Comparison of ENCODE assay signal across 8 cellular contexts in genomic region chr1:37926061-37926924, GRCh38. TPM values are rescaled to one million over a fixed set of nuclear protein-coding genes. Genes with fewer than 3 reads are reported as not detected.
DNase-seq lines count a peak whose midpoint lies in the region; ATAC-seq and TF ChIP-seq lines count a peak whose summit lies in the region.
"Had no signal": no experiment of that assay in that cellular context is flagged by ENCODE, and none has a peak within 500 bp of the region (broad histone marks: within the 10 kb centered on the region; RNA-seq: fewer than 3 reads in every experiment).

No MANE protein-coding gene starts in this region.

- peak; percentile 37 for ATAC-seq in GM18858 (IDR thresholded peaks at IDR 0.05; ENCODE audit: unreplicated experiment)

- TF ChIP-seq EP300 in tibial nerve (IDR thresholded peaks at IDR 0.05), result no peak

- H3K27ac ChIP-seq in tibial nerve (peak overlapping the region in 2 of 4 donors; percentile 5 to 32), esophagus squamous epithelium (peak overlapping the region in 2 of 4 donors; percentile 25 to 43)

- DNase-seq in HAP-1 (ENCODE audit: low spot score in 2 of 2) (peak; percentile 35 to 36), osteocyte (ENCODE audit: extremely low spot score, unreplicated experiment) (no peak), tibial nerve (ENCODE audit: low spot score in 2 of 2) (no peak), esophagus squamous epithelium (lab: John Stamatoyannopoulos, UW) (no peak), SHP77 treated with DMSO at 0.1 percent for 48 hours (lab: John Stamatoyannopoulos, UW) (no peak)
- peak; percentile 13 for DNase-seq in activated CD4-positive, alpha-beta memory T cell treated with anti-CD3 and anti-CD28 coated beads for 36 hours
- DNase-seq: retina had no signal

- H3K36me3 ChIP-seq in HAP-1 (replicated peaks) (peaks cover 4% of the 10 kb centered on the region; the same call in 1 of the 2 replicates), tibial nerve (peaks cover 0 to 45% (median 0%) of the 10 kb centered on the region in 3 donors), esophagus squamous epithelium (peaks cover 0 to 12% (median 0%) of the 10 kb centered on the region in 3 donors)

- CTCF ChIA-PET in activated CD4-positive, alpha-beta memory T cell treated with anti-CD3 and anti-CD28 coated beads for 36 hours (lab: Charles Lee), result interaction anchor here (0.6 to 1.2 kb wide), 3 partner anchors 10 to 910 kb away, joined by 3 to 4 read pairs (median 3); no protein-coding TSS in a partner anchor

- intact Hi-C loops in activated CD4-positive, alpha-beta memory T cell treated with anti-CD3 and anti-CD28 coated beads for 36 hours (cut with micrococcal nuclease), result no loop called here
- intact Hi-C loops in esophagus squamous epithelium (cut with DNase I), result no loop called here

- peak overlapping the region; percentile 61 for H3K27ac Mint-ChIP-seq in activated CD4-positive, alpha-beta memory T cell treated with anti-CD3 and anti-CD28 coated beads for 36 hours
- H3K27ac Mint-ChIP-seq in osteocyte (ENCODE audit: unreplicated experiment), result peak overlapping the region; percentile 69

- H3K36me3 Mint-ChIP-seq in activated CD4-positive, alpha-beta memory T cell treated with anti-CD3 and anti-CD28 coated beads for 36 hours, result peaks cover 1% of the 10 kb centered on the region
- H3K36me3 Mint-ChIP-seq in osteocyte (ENCODE audit: unreplicated experiment), result peaks cover 24% of the 10 kb centered on the region

- no peak overlapping the region for H3K4me3 Mint-ChIP-seq in activated CD4-positive, alpha-beta memory T cell treated with anti-CD3 and anti-CD28 coated beads for 36 hours
- H3K4me3 Mint-ChIP-seq in osteocyte (ENCODE audit: unreplicated experiment), result no peak overlapping the region

- no peak for TF ChIP-seq POLR2A in tibial nerve (IDR thresholded peaks at IDR 0.05)
- TF ChIP-seq POLR2A in esophagus squamous epithelium (IDR thresholded peaks at IDR 0.05), result no peak

- H3K4me1 ChIP-seq in HAP-1 (peaks cover 17% of the 10 kb centered on the region), tibial nerve (peaks cover 0 to 32% (median 15%) of the 10 kb centered on the region in 4 donors), esophagus squamous epithelium (peaks cover 16 to 45% (median 20%) of the 10 kb centered on the region in 3 donors)

- no peak overlapping the region for H3K4me3 ChIP-seq in HAP-1
- H3K4me3 ChIP-seq in tibial nerve, result no peak overlapping the region
- H3K4me3 ChIP-seq in esophagus squamous epithelium, result no peak overlapping the region

- in situ Hi-C loops in HAP-1 (cut with MboI; ENCODE audit: low sequenced_read_pairs), result no loop called here

- H3K4me1 Mint-ChIP-seq in activated CD4-positive, alpha-beta memory T cell treated with anti-CD3 and anti-CD28 coated beads for 36 hours (ENCODE audit: low read depth), result peaks cover 44% of the 10 kb centered on the region
- peaks cover 25% of the 10 kb centered on the region for H3K4me1 Mint-ChIP-seq in osteocyte (ENCODE audit: unreplicated experiment)

- WGBS in tibial nerve, 2 donors, result 59 to 63% methylated on average over 13 of the region's 13 CpGs
- 54 to 61% methylated on average over 12 to 13 of the region's 13 CpGs for WGBS in esophagus squamous epithelium, 2 donors

- no peaks in the 10 kb centered on the region for H3K27me3 Mint-ChIP-seq in activated CD4-positive, alpha-beta memory T cell treated with anti-CD3 and anti-CD28 coated beads for 36 hours
- no peaks in the 10 kb centered on the region for H3K27me3 Mint-ChIP-seq in osteocyte (ENCODE audit: unreplicated experiment)

- POLR2A ChIA-PET in activated CD4-positive, alpha-beta memory T cell treated with anti-CD3 and anti-CD28 coated beads for 36 hours (lab: Charles Lee), result interaction anchor here (0.7 kb wide), 1 partner anchor 38 kb away, joined by 3 read pairs; no protein-coding TSS in a partner anchor

- no peaks in the 10 kb centered on the region for H3K9me3 Mint-ChIP-seq in activated CD4-positive, alpha-beta memory T cell treated with anti-CD3 and anti-CD28 coated beads for 36 hours
- H3K9me3 Mint-ChIP-seq in osteocyte (ENCODE audit: unreplicated experiment), result no peaks in the 10 kb centered on the region

- H3K9me3 ChIP-seq in HAP-1 (no peaks in the 10 kb centered on the region), tibial nerve (no peaks in the 10 kb centered on the region), esophagus squamous epithelium (no peaks in the 10 kb centered on the region)

- H3K27me3 ChIP-seq in HAP-1 (ENCODE audit: low read depth), result no peaks in the 10 kb centered on the region
- no peaks in the 10 kb centered on the region for H3K27me3 ChIP-seq in tibial nerve
- H3K27me3 ChIP-seq in esophagus squamous epithelium, result no peaks in the 10 kb centered on the region

- TF ChIP-seq CTCF in osteocyte (IDR thresholded peaks at IDR 0.05) (no peak), tibial nerve (IDR thresholded peaks at IDR 0.05) (no peak), esophagus squamous epithelium (IDR thresholded peaks at IDR 0.05) (no peak)

RNA-seq across cellular contexts. Expression of gene INPP5B, which starts 20.6 kb away (rescaled TPM):
- 10 to 100 TPM; 24.3 to 24.4 TPM for total RNA-seq in activated CD4-positive, alpha-beta memory T cell treated with anti-CD3 and anti-CD28 coated beads for 36 hours
- total RNA-seq in osteocyte, result 36.2 and 36.5 TPM in 2 replicates
- 10 to 100 TPM; 39.1 to 52.5 (median 49.0) TPM for total RNA-seq in tibial nerve
- total RNA-seq in esophagus squamous epithelium, result 10 to 100 TPM in 3 of 4 donors, 1 to 10 TPM in 1; 6.2 to 20.4 (median 13.7) TPM

Comparison
In these comparisons a context has a peak if more than half of its experiments do, and no peak if none do; other contexts are left out.
1. DNase-seq: peak in HAP-1 (2 of 2) and activated CD4-positive, alpha-beta memory T cell treated with anti-CD3 and anti-CD28 coated beads for 36 hours (single experiment); none in osteocyte (single experiment), tibial nerve (0 of 2), esophagus squamous epithelium (single experiment) and SHP77 treated with DMSO at 0.1 percent for 48 hours (single experiment).